Comparison of ENCODE assay signal across 1 cellular context in genomic region chr5:92994392-92994791, GRCh38.
TF ChIP-seq lines count a peak whose summit lies in the region.

No MANE protein-coding gene starts in this region.

TF ChIP-seq in SK-N-SH, 30 proteins besides CTCF, POLR2A, EP300 and RAD21 (continued from another document):
- TF ChIP-seq USF1 (IDR thresholded peaks at IDR 0.05; ENCODE audit: borderline replicate concordance, low read depth): no peak
